In the genomic region with DNA sequence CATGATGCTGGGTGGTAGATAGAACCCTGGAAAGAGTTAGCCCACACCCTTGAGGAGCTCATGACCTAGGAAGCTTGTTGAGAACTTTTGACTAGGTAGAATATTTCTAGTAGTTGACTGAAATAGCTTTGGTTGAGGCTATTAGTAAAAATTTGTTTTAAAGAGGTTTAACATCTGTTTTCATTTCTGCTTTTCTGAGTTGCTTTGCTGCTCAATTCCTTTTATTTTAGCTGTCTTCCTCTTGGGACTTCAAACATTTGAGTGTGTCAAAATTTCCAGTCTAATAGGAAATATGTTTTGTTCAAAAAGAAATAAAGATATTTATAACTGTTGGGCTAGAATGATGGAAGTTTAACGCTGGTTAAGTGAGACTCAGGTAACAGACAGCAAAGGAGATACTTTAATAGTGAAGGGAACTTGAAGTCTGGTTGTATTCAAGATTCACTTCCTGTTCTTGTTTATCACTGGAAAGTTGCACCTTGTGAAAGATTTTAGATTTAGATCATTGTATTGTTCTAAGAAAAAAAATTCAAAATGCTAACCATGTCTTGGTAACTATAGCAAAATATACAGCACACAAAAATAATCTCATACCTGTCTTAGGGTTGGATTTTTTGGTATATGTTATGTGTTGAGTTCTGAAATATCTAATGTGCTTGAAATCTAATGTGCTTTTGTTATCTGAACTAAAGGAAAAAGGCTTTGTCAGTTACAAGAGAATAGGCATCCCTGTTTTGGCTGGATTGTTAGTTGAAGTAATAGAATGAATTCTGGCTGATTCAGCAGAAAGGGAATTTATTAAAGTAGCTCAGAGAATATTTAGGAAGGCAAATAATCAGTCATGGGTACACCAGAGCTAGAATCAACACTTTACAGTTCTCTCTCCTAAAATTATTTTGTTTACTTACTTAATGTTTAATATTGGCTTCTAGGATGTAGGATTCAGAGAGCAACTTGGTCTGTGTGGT, we compare ENCODE assay signal across 8 cellular contexts. TPM values are rescaled to one million over a fixed set of nuclear protein-coding genes. Genes with fewer than 3 reads are reported as not detected.
DNase-seq lines count a peak whose midpoint lies in the region; ATAC-seq, FAIRE-seq and TF ChIP-seq lines count a peak whose summit lies in the region.

No MANE protein-coding gene starts in this region.

- WGBS in liver: 77% methylated on average over 1 of the region's 1 CpG

- H3K27me3 ChIP-seq in MM.1S (replicated peaks; ENCODE audit: insufficient read depth, low read length) (no peaks in the 10 kb centered on the region), liver (ENCODE audit: control insufficient read depth in 4 of 4, insufficient read depth in 4 of 4, low read length in 3 of 4) (no peaks in the 10 kb centered on the region)

- H4K20me1 ChIP-seq in MM.1S (ENCODE audit: insufficient read depth, low read length): no peaks in the 10 kb centered on the region

- H3F3A ChIP-seq in MM.1S (ENCODE audit: insufficient read depth, low read length): no peaks in the 10 kb centered on the region

- no peak for DNase-seq in GM12891 (ENCODE audit: insufficient read length, low spot score)
- DNase-seq in MM.1S: no peak
- DNase-seq in SKM-1 (lab: John Stamatoyannopoulos, UW; ENCODE audit: unreplicated experiment): no peak
- no peak for DNase-seq in hypothalamus (lab: John Stamatoyannopoulos, UW)
- no peak for DNase-seq in NCI-H748 (lab: John Stamatoyannopoulos, UW; ENCODE audit: unreplicated experiment)
- no peak for DNase-seq in NCI-H2081 (lab: John Stamatoyannopoulos, UW)

- TF ChIP-seq POLR2A in GM12891 (IDR thresholded peaks at IDR 0.05; ENCODE audit: low read depth, low read length): no peak

- peak; percentile 73 for ATAC-seq in GM21529 (IDR thresholded peaks at IDR 0.05; ENCODE audit: unreplicated experiment)

- no peaks in the 10 kb centered on the region for H3K36me3 ChIP-seq in MM.1S (replicated peaks; ENCODE audit: insufficient read depth, low read length)
- peaks cover 0 to 2% (median 0%) of the 10 kb centered on the region in 4 donors for H3K36me3 ChIP-seq in liver (ENCODE audit: control insufficient read depth in 4 of 4, insufficient read depth in 3 of 4, low read depth in 1 of 4, low read length in 3 of 4)

- H3K79me2 ChIP-seq in MM.1S (ENCODE audit: low read length): no peaks in the 10 kb centered on the region

- H2AFZ ChIP-seq in MM.1S (ENCODE audit: low read length): no peak overlapping the region

- peak overlapping the region; percentile 12; the same call in 1 of the 2 replicates for H3K27ac ChIP-seq in MM.1S (ENCODE audit: low read length)
- H3K27ac ChIP-seq in liver (ENCODE audit: low read depth in 1 of 2, low read length in 2 of 2): peak overlapping the region; percentile 55 to 83

- no peaks in the 10 kb centered on the region for H3K9me3 ChIP-seq in MM.1S (replicated peaks; ENCODE audit: insufficient read depth, low read length)
- no peaks in the 10 kb centered on the region for H3K9me3 ChIP-seq in liver (ENCODE audit: control insufficient read depth in 4 of 4, low read length in 3 of 4)

- TF ChIP-seq CTCF in MM.1S (IDR thresholded peaks at IDR 0.05; ENCODE audit: low read length): no peak
- no peak for TF ChIP-seq CTCF in liver (IDR thresholded peaks at IDR 0.05; ENCODE audit: low read depth, low read length, missing input control)

- H3K4me2 ChIP-seq in MM.1S (ENCODE audit: low read depth, low read length): 0 out of 2 replicates have a peak overlapping the region, but pooled peaks have one; percentile 20

- peak; percentile 16 for FAIRE-seq in GM12891 (lab: Jason Lieb, UNC)

- no peak overlapping the region for H3K4me3 ChIP-seq in MM.1S (ENCODE audit: low read length)
- no peak overlapping the region for H3K4me3 ChIP-seq in liver (ENCODE audit: low read depth in 1 of 3, low read length in 3 of 3)

- H3K9ac ChIP-seq in MM.1S (ENCODE audit: low read length): no peak overlapping the region
- peak overlapping the region in 1 of 2 donors; percentile 69 for H3K9ac ChIP-seq in liver (ENCODE audit: low read depth in 1 of 2, low read length in 2 of 2)

- H3K4me1 ChIP-seq in MM.1S (ENCODE audit: low read length): peaks cover 10% of the 10 kb centered on the region
- H3K4me1 ChIP-seq in liver (ENCODE audit: control insufficient read depth in 4 of 4, insufficient read depth in 4 of 4, low read length in 3 of 4): peaks cover 4 to 72% (median 59%) of the 10 kb centered on the region in 4 donors

- H3K9me2 ChIP-seq in MM.1S (replicated peaks; ENCODE audit: insufficient read depth, low read length): no peaks in the 10 kb centered on the region

- TF ChIP-seq RAD21 in liver (IDR thresholded peaks at IDR 0.05): no peak

TF ChIP-seq in GM12891, 5 proteins besides CTCF, POLR2A, EP300 and RAD21:
- TF ChIP-seq POLR2AphosphoS5 (IDR thresholded peaks at IDR 0.05; ENCODE audit: low read depth, low read length) (no peak), SPI1 (IDR thresholded peaks at IDR 0.05; ENCODE audit: low read depth, low read length) (peak; percentile 87), POU2F2 (IDR thresholded peaks at IDR 0.05; ENCODE audit: low read depth, low read length) (no peak), PAX5 (IDR thresholded peaks at IDR 0.05; ENCODE audit: insufficient read depth, low read length, severe bottlenecking) (no peak)

TF ChIP-seq in liver, 16 proteins besides CTCF, POLR2A, EP300 and RAD21:
- TF ChIP-seq, protein P1, sequence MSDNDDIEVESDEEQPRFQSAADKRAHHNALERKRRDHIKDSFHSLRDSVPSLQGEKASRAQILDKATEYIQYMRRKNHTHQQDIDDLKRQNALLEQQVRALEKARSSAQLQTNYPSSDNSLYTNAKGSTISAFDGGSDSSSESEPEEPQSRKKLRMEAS (IDR thresholded peaks at IDR 0.05): no peak
- no peak for TF ChIP-seq FOXA2 (IDR thresholded peaks at IDR 0.05)
- TF ChIP-seq, protein P2, sequence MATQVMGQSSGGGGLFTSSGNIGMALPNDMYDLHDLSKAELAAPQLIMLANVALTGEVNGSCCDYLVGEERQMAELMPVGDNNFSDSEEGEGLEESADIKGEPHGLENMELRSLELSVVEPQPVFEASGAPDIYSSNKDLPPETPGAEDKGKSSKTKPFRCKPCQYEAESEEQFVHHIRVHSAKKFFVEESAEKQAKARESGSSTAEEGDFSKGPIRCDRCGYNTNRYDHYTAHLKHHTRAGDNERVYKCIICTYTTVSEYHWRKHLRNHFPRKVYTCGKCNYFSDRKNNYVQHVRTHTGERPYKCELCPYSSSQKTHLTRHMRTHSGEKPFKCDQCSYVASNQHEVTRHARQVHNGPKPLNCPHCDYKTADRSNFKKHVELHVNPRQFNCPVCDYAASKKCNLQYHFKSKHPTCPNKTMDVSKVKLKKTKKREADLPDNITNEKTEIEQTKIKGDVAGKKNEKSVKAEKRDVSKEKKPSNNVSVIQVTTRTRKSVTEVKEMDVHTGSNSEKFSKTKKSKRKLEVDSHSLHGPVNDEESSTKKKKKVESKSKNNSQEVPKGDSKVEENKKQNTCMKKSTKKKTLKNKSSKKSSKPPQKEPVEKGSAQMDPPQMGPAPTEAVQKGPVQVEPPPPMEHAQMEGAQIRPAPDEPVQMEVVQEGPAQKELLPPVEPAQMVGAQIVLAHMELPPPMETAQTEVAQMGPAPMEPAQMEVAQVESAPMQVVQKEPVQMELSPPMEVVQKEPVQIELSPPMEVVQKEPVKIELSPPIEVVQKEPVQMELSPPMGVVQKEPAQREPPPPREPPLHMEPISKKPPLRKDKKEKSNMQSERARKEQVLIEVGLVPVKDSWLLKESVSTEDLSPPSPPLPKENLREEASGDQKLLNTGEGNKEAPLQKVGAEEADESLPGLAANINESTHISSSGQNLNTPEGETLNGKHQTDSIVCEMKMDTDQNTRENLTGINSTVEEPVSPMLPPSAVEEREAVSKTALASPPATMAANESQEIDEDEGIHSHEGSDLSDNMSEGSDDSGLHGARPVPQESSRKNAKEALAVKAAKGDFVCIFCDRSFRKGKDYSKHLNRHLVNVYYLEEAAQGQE (IDR thresholded peaks at IDR 0.05): no peak
- no peak for TF ChIP-seq GABPA (IDR thresholded peaks at IDR 0.05 in 1 of 2, conservative IDR thresholded peaks at IDR 0.05 in 1 of 2)
- TF ChIP-seq EGR1 (IDR thresholded peaks at IDR 0.05; ENCODE audit: low read depth in 2 of 2): no peak
- TF ChIP-seq ATF3 (IDR thresholded peaks at IDR 0.05): no peak
- TF ChIP-seq HNF4G (IDR thresholded peaks at IDR 0.05): no peak
- TF ChIP-seq RXRA (IDR thresholded peaks at IDR 0.05): no peak
TF ChIP-seq in liver: peak in this region for 0.

RNA-seq across cellular contexts. Expression of gene GPR18, which starts 24.4 kb away (rescaled TPM):
- polyA plus RNA-seq in GM12891 (2012; ENCODE audit: low read depth, missing spikeins): 2.3 TPM
- under 1 TPM; 0.25 to 0.56 TPM for total RNA-seq in liver
- 1 to 10 TPM in 1 of 2 donors, under 1 TPM in 1; 0.13 to 1.0 TPM for polyA plus RNA-seq in liver

RNA-seq across cellular contexts. Expression of gene GPR183, which starts 24.7 kb away (rescaled TPM):
- polyA plus RNA-seq in GM12891 (2012; ENCODE audit: low read depth, missing spikeins): 61.8 TPM
- 1 to 10 TPM; 1.8 to 4.0 TPM for total RNA-seq in liver
- 1 to 10 TPM in 1 of 2 donors, under 1 TPM in 1; 0.89 to 4.3 TPM for polyA plus RNA-seq in liver
